ENCODE assay signal across 23 cellular contexts in genomic region chr5:135986891-135987401, GRCh38. TPM values are rescaled to one million over a fixed set of nuclear protein-coding genes. Genes with fewer than 3 reads are reported as not detected.
DNase-seq lines count a peak whose midpoint lies in the region; ATAC-seq, FAIRE-seq and TF ChIP-seq lines count a peak whose summit lies in the region.
"Had no signal": no experiment of that assay in that cellular context is flagged by ENCODE, and none has a peak within 500 bp of the region (broad histone marks: within the 10 kb centered on the region; RNA-seq: fewer than 3 reads in every experiment).

No MANE protein-coding gene starts in this region.

- H2AFZ ChIP-seq in astrocyte (ENCODE audit: low read depth, low read length), result no peak overlapping the region

- H3K9me3 Mint-ChIP-seq in astrocyte (ENCODE audit: unreplicated experiment), result peaks cover 2% of the 10 kb centered on the region
- no peaks in the 10 kb centered on the region for H3K9me3 Mint-ChIP-seq in progenitor cell of endocrine pancreas (ENCODE audit: low read depth)
- H3K9me3 Mint-ChIP-seq: stimulated activated naive CD8-positive, alpha-beta T cell treated with anti-CD3 and anti-CD28 coated beads, Interleukin-15, amount 100 ng/mL, for 72 hours had no signal

- H4K20me1 ChIP-seq in astrocyte (ENCODE audit: insufficient read depth, low read length), result no peaks in the 10 kb centered on the region

- no peaks in the 10 kb centered on the region for H3K9me3 ChIP-seq in astrocyte (ENCODE audit: insufficient read depth, low read depth, low read length)
- H3K9me3 ChIP-seq in left ventricle myocardium inferior (replicated peaks), result no peaks in the 10 kb centered on the region
- no peaks in the 10 kb centered on the region for H3K9me3 ChIP-seq in gastrocnemius medialis

- H3K27me3 Mint-ChIP-seq in astrocyte (ENCODE audit: low read depth, unreplicated experiment) (peaks cover 2% of the 10 kb centered on the region), progenitor cell of endocrine pancreas (peaks cover 26% of the 10 kb centered on the region)

- H3K27ac Mint-ChIP-seq in astrocyte (ENCODE audit: unreplicated experiment) (no peak overlapping the region), progenitor cell of endocrine pancreas (no peak overlapping the region)
- H3K27ac Mint-ChIP-seq: endodermal cell; nephron progenitor cell; stimulated activated naive CD8-positive, alpha-beta T cell treated with anti-CD3 and anti-CD28 coated beads, Interleukin-15, amount 100 ng/mL, for 72 hours; T-helper 17 cell had no signal

- in situ Hi-C loops in gastrocnemius medialis (cut with MboI; ENCODE audit: low sequenced_read_pairs in 4 of 4), result no loop called here

- no peaks in the 10 kb centered on the region for H3K27me3 ChIP-seq in astrocyte (ENCODE audit: insufficient read depth, low read length)
- H3K27me3 ChIP-seq in left ventricle myocardium inferior (ENCODE audit: low read depth), result no peaks in the 10 kb centered on the region
- H3K27me3 ChIP-seq in gastrocnemius medialis, result no peaks in the 10 kb centered on the region

- no peak overlapping the region for H3K9ac ChIP-seq in astrocyte (ENCODE audit: low read length)

- H3K4me1 ChIP-seq in astrocyte (ENCODE audit: insufficient read depth, low read length), result no peaks in the 10 kb centered on the region
- H3K4me1 ChIP-seq in left ventricle myocardium inferior, result peaks cover 20% of the 10 kb centered on the region
- H3K4me1 ChIP-seq in gastrocnemius medialis, result no peaks in the 10 kb centered on the region

- no peaks in the 10 kb centered on the region for H3K4me1 Mint-ChIP-seq in astrocyte (ENCODE audit: low read depth, unreplicated experiment)
- H3K4me1 Mint-ChIP-seq in progenitor cell of endocrine pancreas (ENCODE audit: low read depth), result no peaks in the 10 kb centered on the region
- H3K4me1 Mint-ChIP-seq: endodermal cell; stimulated activated naive CD8-positive, alpha-beta T cell treated with anti-CD3 and anti-CD28 coated beads, Interleukin-15, amount 100 ng/mL, for 72 hours; T-helper 17 cell had no signal

- H3K36me3 ChIP-seq in astrocyte (ENCODE audit: insufficient read depth, low read length) (no peaks in the 10 kb centered on the region), left ventricle myocardium inferior (no peaks in the 10 kb centered on the region), gastrocnemius medialis (no peaks in the 10 kb centered on the region)

- no peak for TF ChIP-seq POLR2A in gastrocnemius medialis (IDR thresholded peaks at IDR 0.05)

- TF ChIP-seq CTCF in astrocyte (IDR thresholded peaks at IDR 0.05; ENCODE audit: insufficient read depth, low read depth, low read length), result no peak
- no peak for TF ChIP-seq CTCF in left ventricle myocardium inferior (IDR thresholded peaks at IDR 0.05; ENCODE audit: borderline replicate concordance)
- TF ChIP-seq CTCF in gastrocnemius medialis (IDR thresholded peaks at IDR 0.05 in 4 of 5, conservative IDR thresholded peaks at IDR 0.05 in 1 of 5), result no peak
- no peak for TF ChIP-seq CTCF in foreskin fibroblast (IDR thresholded peaks at IDR 0.05; ENCODE audit: low read depth, low read length)
- TF ChIP-seq CTCF in progenitor cell of endocrine pancreas (IDR thresholded peaks at IDR 0.05; ENCODE audit: unreplicated experiment), result no peak

- no peak overlapping the region for H3K4me2 ChIP-seq in astrocyte (ENCODE audit: low read length)

- H3K4me3 Mint-ChIP-seq in astrocyte (ENCODE audit: unreplicated experiment) (no peak overlapping the region), progenitor cell of endocrine pancreas (ENCODE audit: low read depth) (no peak overlapping the region)
- H3K4me3 Mint-ChIP-seq: endodermal cell; nephron progenitor cell; stimulated activated naive CD8-positive, alpha-beta T cell treated with anti-CD3 and anti-CD28 coated beads, Interleukin-15, amount 100 ng/mL, for 72 hours; T-helper 17 cell had no signal

- intact Hi-C loops in left ventricle myocardium inferior (cut with micrococcal nuclease) (no loop called here), gastrocnemius medialis (cut with DNase I; ENCODE audit: low total_unique reads) (no loop called here)

- H3K36me3 Mint-ChIP-seq in astrocyte (ENCODE audit: low read depth, unreplicated experiment) (no peaks in the 10 kb centered on the region), progenitor cell of endocrine pancreas (ENCODE audit: insufficient read depth) (no peaks in the 10 kb centered on the region)

- peak; percentile 61 for DNase-seq in EH (ENCODE audit: low read depth)
- DNase-seq in astrocyte (ENCODE audit: low read depth), result peak; percentile 52
- no peak for DNase-seq in left ventricle myocardium inferior
- no peak for DNase-seq in gastrocnemius medialis
- no peak for DNase-seq in foreskin fibroblast
- DNase-seq in epidermal melanocyte (ENCODE audit: insufficient read length, low spot score), result no peak
- no peak for DNase-seq in progenitor cell of endocrine pancreas (ENCODE audit: low spot score, unreplicated experiment)
- DNase-seq in HuH-7 (ENCODE audit: low spot score), result no peak
- DNase-seq: activated CD4-positive, CD25-positive, alpha-beta regulatory T cell; activated effector memory CD4-positive, alpha-beta T cell treated with Interleukin-2 at 50 U/mL for 16 hours; COR-L47; NCI-H1930; NCI-H446 treated with DMSO at 0.1 percent for 48 hours; nephron progenitor cell; SHP77; stimulated activated naive CD8-positive, alpha-beta T cell treated with anti-CD3 and anti-CD28 coated beads, Interleukin-15, amount 100 ng/mL, for 72 hours; T-helper 17 cell had no signal

- peak; percentile 49 for FAIRE-seq in astrocyte (lab: Jason Lieb, UNC)
- FAIRE-seq: HTR-8/SVneo had no signal

- H3K79me2 ChIP-seq in astrocyte (ENCODE audit: insufficient read depth, low read length), result no peaks in the 10 kb centered on the region

- H3K27ac ChIP-seq in astrocyte (ENCODE audit: low read depth, low read length) (no peak overlapping the region), left ventricle myocardium inferior (replicated peaks) (peak overlapping the region; percentile 71), gastrocnemius medialis (peak overlapping the region; percentile 23 to 53 (median 42))

- H3K4me3 ChIP-seq in astrocyte (ENCODE audit: insufficient read depth, low read depth, low read length) (no peak overlapping the region), left ventricle myocardium inferior (no peak overlapping the region), gastrocnemius medialis (no peak overlapping the region), foreskin fibroblast (ENCODE audit: low read depth in 1 of 2, low read length in 2 of 2) (no peak overlapping the region)

- peak; percentile 58 to 76 for ATAC-seq in gastrocnemius medialis
- ATAC-seq: stimulated activated naive CD8-positive, alpha-beta T cell treated with anti-CD3 and anti-CD28 coated beads, Interleukin-15, amount 100 ng/mL, for 72 hours; T-helper 17 cell had no signal

RNA-seq across cellular contexts. Expression of gene LECT2, which starts 32.2 kb away (rescaled TPM):
- total RNA-seq in astrocyte, result not detected in 2 replicates
- total RNA-seq in left ventricle myocardium inferior, result not detected
- total RNA-seq in gastrocnemius medialis, result not detected
- not detected in 2 replicates for total RNA-seq in progenitor cell of endocrine pancreas
- total RNA-seq: cerebellum, Daoy, endodermal cell, MCF 10A, renal cortical epithelial cell, T-helper 17 cell had no signal

RNA-seq across cellular contexts. Expression of gene TGFBI, which starts 41.8 kb away (rescaled TPM):
- 1,145 and 1,862 TPM in 2 replicates for total RNA-seq in astrocyte
- 43.4 TPM for total RNA-seq in left ventricle myocardium inferior
- 10 to 100 TPM; 38.4 to 48.0 (median 40.0) TPM for total RNA-seq in gastrocnemius medialis
- total RNA-seq in progenitor cell of endocrine pancreas, result 2.3 and 3.8 TPM in 2 replicates

Comparison
In these comparisons a context has a peak if more than half of its experiments do, and no peak if none do; other contexts are left out.
1. DNase-seq: peak in EH (single experiment) and astrocyte (single experiment); none in left ventricle myocardium inferior (single experiment), gastrocnemius medialis (0 of 2), foreskin fibroblast (0 of 2), epidermal melanocyte (single experiment), progenitor cell of endocrine pancreas (single experiment) and HuH-7 (single experiment).
2. RNA of gene TGFBI, which starts 41.8 kb away (total RNA-seq): 1,145 to 1,862 TPM in astrocyte; 43.4 TPM in left ventricle myocardium inferior (single experiment), 38.4 to 48.0 TPM in gastrocnemius medialis and 2.3 to 3.8 TPM in progenitor cell of endocrine pancreas; every median in the first group is over 10 times any median in the second.